2 cellular contexts compared by ENCODE assay signal in the genomic region with DNA sequence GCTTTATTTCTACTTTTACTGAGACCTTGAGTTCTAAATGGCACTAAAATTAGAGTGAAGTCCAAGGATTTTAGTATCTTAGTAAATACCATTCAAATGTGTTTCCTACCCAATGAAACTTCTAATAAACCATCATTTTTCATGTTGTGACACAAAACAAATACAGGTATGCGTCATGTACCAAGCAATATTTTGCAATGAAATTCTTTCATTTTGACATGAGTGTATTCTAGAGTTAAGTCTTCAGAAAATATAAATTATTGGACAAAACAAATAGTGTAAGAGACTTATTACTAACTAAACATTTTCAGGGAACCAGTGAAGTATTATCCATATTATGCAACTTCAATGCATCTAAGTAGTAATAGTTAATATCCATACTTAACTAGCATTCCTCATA.
A peak's percentile ranks its signal among the peaks of the same experiment; 100 is the strongest.
TF ChIP-seq lines count a peak whose summit lies in the region.

No MANE protein-coding gene starts in this region.

TF ChIP-seq in A549, 52 proteins besides CTCF, POLR2A, EP300 and RAD21 (continues in another document):
- TF ChIP-seq, protein P1, sequence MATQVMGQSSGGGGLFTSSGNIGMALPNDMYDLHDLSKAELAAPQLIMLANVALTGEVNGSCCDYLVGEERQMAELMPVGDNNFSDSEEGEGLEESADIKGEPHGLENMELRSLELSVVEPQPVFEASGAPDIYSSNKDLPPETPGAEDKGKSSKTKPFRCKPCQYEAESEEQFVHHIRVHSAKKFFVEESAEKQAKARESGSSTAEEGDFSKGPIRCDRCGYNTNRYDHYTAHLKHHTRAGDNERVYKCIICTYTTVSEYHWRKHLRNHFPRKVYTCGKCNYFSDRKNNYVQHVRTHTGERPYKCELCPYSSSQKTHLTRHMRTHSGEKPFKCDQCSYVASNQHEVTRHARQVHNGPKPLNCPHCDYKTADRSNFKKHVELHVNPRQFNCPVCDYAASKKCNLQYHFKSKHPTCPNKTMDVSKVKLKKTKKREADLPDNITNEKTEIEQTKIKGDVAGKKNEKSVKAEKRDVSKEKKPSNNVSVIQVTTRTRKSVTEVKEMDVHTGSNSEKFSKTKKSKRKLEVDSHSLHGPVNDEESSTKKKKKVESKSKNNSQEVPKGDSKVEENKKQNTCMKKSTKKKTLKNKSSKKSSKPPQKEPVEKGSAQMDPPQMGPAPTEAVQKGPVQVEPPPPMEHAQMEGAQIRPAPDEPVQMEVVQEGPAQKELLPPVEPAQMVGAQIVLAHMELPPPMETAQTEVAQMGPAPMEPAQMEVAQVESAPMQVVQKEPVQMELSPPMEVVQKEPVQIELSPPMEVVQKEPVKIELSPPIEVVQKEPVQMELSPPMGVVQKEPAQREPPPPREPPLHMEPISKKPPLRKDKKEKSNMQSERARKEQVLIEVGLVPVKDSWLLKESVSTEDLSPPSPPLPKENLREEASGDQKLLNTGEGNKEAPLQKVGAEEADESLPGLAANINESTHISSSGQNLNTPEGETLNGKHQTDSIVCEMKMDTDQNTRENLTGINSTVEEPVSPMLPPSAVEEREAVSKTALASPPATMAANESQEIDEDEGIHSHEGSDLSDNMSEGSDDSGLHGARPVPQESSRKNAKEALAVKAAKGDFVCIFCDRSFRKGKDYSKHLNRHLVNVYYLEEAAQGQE (IDR thresholded peaks at IDR 0.05) = no peak
- TF ChIP-seq RFX5 (IDR thresholded peaks at IDR 0.05) (no peak), GATA3 (IDR thresholded peaks at IDR 0.05; ENCODE audit: borderline replicate concordance) (peak; percentile 90), BHLHE40 (IDR thresholded peaks at IDR 0.05; ENCODE audit: low read depth, low read length) (no peak), ESRRA (IDR thresholded peaks at IDR 0.05; ENCODE audit: borderline replicate concordance, low read length) (no peak), JUNB (IDR thresholded peaks at IDR 0.05) (peak; percentile 82), MAFK (IDR thresholded peaks at IDR 0.05; ENCODE audit: partially characterized antibody) (no peak), CBX2 (IDR thresholded peaks at IDR 0.05; ENCODE audit: borderline replicate concordance, low read depth) (no peak), NFE2L2 (conservative IDR thresholded peaks at IDR 0.05; ENCODE audit: low read length) (no peak), HOXA7 (CRISPR knock-in tag; IDR thresholded peaks at IDR 0.05) (no peak), RNF2 (IDR thresholded peaks at IDR 0.05; ENCODE audit: borderline replicate concordance, low read depth) (no peak), RCOR1 (IDR thresholded peaks at IDR 0.05; ENCODE audit: low read depth, low read length) (no peak), RARB (CRISPR knock-in tag; IDR thresholded peaks at IDR 0.05) (no peak), ZSCAN20 (CRISPR knock-in tag; IDR thresholded peaks at IDR 0.05) (no peak), ZC3H11A (IDR thresholded peaks at IDR 0.05) (no peak), KDM1A (IDR thresholded peaks at IDR 0.05; ENCODE audit: low read depth) (no peak), EHMT2 (IDR thresholded peaks at IDR 0.05; ENCODE audit: low read depth) (no peak)
- TF ChIP-seq, protein P2, sequence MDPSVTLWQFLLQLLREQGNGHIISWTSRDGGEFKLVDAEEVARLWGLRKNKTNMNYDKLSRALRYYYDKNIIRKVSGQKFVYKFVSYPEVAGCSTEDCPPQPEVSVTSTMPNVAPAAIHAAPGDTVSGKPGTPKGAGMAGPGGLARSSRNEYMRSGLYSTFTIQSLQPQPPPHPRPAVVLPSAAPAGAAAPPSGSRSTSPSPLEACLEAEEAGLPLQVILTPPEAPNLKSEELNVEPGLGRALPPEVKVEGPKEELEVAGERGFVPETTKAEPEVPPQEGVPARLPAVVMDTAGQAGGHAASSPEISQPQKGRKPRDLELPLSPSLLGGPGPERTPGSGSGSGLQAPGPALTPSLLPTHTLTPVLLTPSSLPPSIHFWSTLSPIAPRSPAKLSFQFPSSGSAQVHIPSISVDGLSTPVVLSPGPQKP (IDR thresholded peaks at IDR 0.05; ENCODE audit: low read depth, low read length) = no peak
- TF ChIP-seq, protein P3, sequence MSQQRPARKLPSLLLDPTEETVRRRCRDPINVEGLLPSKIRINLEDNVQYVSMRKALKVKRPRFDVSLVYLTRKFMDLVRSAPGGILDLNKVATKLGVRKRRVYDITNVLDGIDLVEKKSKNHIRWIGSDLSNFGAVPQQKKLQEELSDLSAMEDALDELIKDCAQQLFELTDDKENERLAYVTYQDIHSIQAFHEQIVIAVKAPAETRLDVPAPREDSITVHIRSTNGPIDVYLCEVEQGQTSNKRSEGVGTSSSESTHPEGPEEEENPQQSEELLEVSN (IDR thresholded peaks at IDR 0.05; ENCODE audit: borderline replicate concordance, low read depth) = no peak
- TF ChIP-seq, protein P4, sequence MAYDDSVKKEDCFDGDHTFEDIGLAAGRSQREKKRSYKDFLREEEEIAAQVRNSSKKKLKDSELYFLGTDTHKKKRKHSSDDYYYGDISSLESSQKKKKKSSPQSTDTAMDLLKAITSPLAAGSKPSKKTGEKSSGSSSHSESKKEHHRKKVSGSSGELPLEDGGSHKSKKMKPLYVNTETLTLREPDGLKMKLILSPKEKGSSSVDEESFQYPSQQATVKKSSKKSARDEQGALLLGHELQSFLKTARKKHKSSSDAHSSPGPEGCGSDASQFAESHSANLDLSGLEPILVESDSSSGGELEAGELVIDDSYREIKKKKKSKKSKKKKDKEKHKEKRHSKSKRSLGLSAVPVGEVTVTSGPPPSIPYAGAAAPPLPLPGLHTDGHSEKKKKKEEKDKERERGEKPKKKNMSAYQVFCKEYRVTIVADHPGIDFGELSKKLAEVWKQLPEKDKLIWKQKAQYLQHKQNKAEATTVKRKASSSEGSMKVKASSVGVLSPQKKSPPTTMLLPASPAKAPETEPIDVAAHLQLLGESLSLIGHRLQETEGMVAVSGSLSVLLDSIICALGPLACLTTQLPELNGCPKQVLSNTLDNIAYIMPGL (CRISPR knock-in tag; IDR thresholded peaks at IDR 0.05; ENCODE audit: borderline replicate concordance) = no peak
- TF ChIP-seq, protein P5, sequence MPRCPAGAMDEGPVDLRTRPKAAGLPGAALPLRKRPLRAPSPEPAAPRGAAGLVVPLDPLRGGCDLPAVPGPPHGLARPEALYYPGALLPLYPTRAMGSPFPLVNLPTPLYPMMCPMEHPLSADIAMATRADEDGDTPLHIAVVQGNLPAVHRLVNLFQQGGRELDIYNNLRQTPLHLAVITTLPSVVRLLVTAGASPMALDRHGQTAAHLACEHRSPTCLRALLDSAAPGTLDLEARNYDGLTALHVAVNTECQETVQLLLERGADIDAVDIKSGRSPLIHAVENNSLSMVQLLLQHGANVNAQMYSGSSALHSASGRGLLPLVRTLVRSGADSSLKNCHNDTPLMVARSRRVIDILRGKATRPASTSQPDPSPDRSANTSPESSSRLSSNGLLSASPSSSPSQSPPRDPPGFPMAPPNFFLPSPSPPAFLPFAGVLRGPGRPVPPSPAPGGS (IDR thresholded peaks at IDR 0.05) = peak; percentile 79; the same call in 2 of the 3 replicates
- TF ChIP-seq, protein P6, sequence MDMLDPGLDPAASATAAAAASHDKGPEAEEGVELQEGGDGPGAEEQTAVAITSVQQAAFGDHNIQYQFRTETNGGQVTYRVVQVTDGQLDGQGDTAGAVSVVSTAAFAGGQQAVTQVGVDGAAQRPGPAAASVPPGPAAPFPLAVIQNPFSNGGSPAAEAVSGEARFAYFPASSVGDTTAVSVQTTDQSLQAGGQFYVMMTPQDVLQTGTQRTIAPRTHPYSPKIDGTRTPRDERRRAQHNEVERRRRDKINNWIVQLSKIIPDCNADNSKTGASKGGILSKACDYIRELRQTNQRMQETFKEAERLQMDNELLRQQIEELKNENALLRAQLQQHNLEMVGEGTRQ (IDR thresholded peaks at IDR 0.05) = no peak

TF ChIP-seq in H1, 55 proteins besides CTCF, POLR2A, EP300 and RAD21:
- TF ChIP-seq TEAD4 (IDR thresholded peaks at IDR 0.05; ENCODE audit: low read depth, low read length) (no peak), CEBPB (IDR thresholded peaks at IDR 0.05; ENCODE audit: low read depth, low read length) (no peak), BRCA1 (IDR thresholded peaks at IDR 0.05; ENCODE audit: low read depth, low read length) (no peak), SAP30 (IDR thresholded peaks at IDR 0.05; ENCODE audit: insufficient read depth, insufficient replicate concordance, low read length) (no peak), CBX8 (IDR thresholded peaks at IDR 0.05; ENCODE audit: borderline replicate concordance, low read depth, low read length) (no peak), CBX5 (IDR thresholded peaks at IDR 0.05; ENCODE audit: low read depth, low read length) (no peak), SUZ12 (IDR thresholded peaks at IDR 0.05; ENCODE audit: low read length) (no peak), NANOG (IDR thresholded peaks at IDR 0.05; ENCODE audit: insufficient read depth, low read depth, low read length, poor library complexity, severe bottlenecking) (no peak), CTBP2 (IDR thresholded peaks at IDR 0.05; ENCODE audit: borderline replicate concordance, insufficient read depth, insufficient read length, low read length) (no peak), TAF7 (optimal IDR thresholded peaks at IDR 0.05; ENCODE audit: borderline replicate concordance, low read depth, low read length) (no peak), TBP (IDR thresholded peaks at IDR 0.05; ENCODE audit: low read depth, low read length) (no peak), NRF1 (IDR thresholded peaks at IDR 0.05; ENCODE audit: low read depth, low read length) (no peak), PHF8 (conservative IDR thresholded peaks at IDR 0.05; ENCODE audit: low read depth, low read length) (no peak), GTF2F1 (IDR thresholded peaks at IDR 0.05; ENCODE audit: borderline replicate concordance, low read depth, low read length) (no peak), RXRA (IDR thresholded peaks at IDR 0.05; ENCODE audit: insufficient read depth, low read depth, low read length) (no peak), BACH1 (IDR thresholded peaks at IDR 0.05; ENCODE audit: low read length) (no peak), FOSL1 (IDR thresholded peaks at IDR 0.05; ENCODE audit: insufficient read depth, low read depth, low read length) (no peak), POU5F1 (IDR thresholded peaks at IDR 0.05; ENCODE audit: low read depth, low read length) (no peak), RFX5 (IDR thresholded peaks at IDR 0.05; ENCODE audit: borderline replicate concordance, low read depth, low read length) (no peak)
